Comparison of ENCODE assay signal across 8 cellular contexts in genomic region chr9:35814841-35815543, GRCh38. TPM values are rescaled to one million over a fixed set of nuclear protein-coding genes. Genes with fewer than 3 reads are reported as not detected.
DNase-seq lines count a peak whose midpoint lies in the region; ATAC-seq and TF ChIP-seq lines count a peak whose summit lies in the region.

HINT2 (minus strand) TSS chr9:35815042; CDS start chr9:35814979, 63 bp downstream.

- BruUV-seq in Calu3 (replicated peaks; lab: Mats Ljungman, UMichigan): no TSS peak

- in situ Hi-C loops in endometrial microvascular endothelial cells (cut with HindIII; ENCODE audit: inconsistent ontology term, low pct_unique_long_range_greater_than_20kb, low sequenced_read_pairs): loop anchor here (10.0 kb wide), 1 partner anchor 50 kb away; no protein-coding TSS in a partner anchor

- H3K9me2 ChIP-seq in OCI-LY1 (ENCODE audit: low read depth, low read length): no peaks in the 10 kb centered on the region

- H3F3A ChIP-seq in OCI-LY1 (ENCODE audit: insufficient read depth, low read length): no peaks in the 10 kb centered on the region

- H3K36me3 ChIP-seq in HUES64 (ENCODE audit: insufficient read depth, low read length) (no peaks in the 10 kb centered on the region), OCI-LY1 (ENCODE audit: insufficient read depth, low read length) (no peaks in the 10 kb centered on the region; the same call in none of the 2 replicates), mesodermal cell (ENCODE audit: control insufficient read depth, insufficient read depth, low read length) (peaks cover 3% of the 10 kb centered on the region)

- peak within 1 kb of the TSS; percentile 75 for H3K4me3 Mint-ChIP-seq in Calu3 (ENCODE audit: low read depth, unreplicated experiment)

- H2AFZ ChIP-seq in OCI-LY1 (ENCODE audit: low read length): peak within 1 kb of the TSS; percentile 92

- peak within 1 kb of the TSS; percentile 97 for H3K27ac ChIP-seq in HUES64 (ENCODE audit: low read depth, low read length)
- H3K27ac ChIP-seq in OCI-LY1 (ENCODE audit: low read depth, low read length, poor library complexity, severe bottlenecking): peak within 1 kb of the TSS; percentile 78
- H3K27ac ChIP-seq in mesodermal cell (ENCODE audit: low read depth, low read length, severe bottlenecking): peak within 1 kb of the TSS; percentile 91

- H3K27ac Mint-ChIP-seq in Calu3 (ENCODE audit: unreplicated experiment): peak within 1 kb of the TSS; percentile 67

- under 1% methylated on average over 52 of the region's 52 CpGs for WGBS in HUES64
- 0% methylated on average over 44 to 48 of the region's 52 CpGs for WGBS in mesodermal cell (ENCODE audit: insufficient coverage in 2 of 2), 2 experiments

- H3K36me3 Mint-ChIP-seq in Calu3 (ENCODE audit: insufficient read depth, unreplicated experiment): peaks cover 29% of the 10 kb centered on the region

- H3K4me1 ChIP-seq in HUES64 (ENCODE audit: insufficient read depth, low read length): peaks cover 15% of the 10 kb centered on the region
- peaks cover 33% of the 10 kb centered on the region for H3K4me1 ChIP-seq in OCI-LY1 (ENCODE audit: insufficient read depth, low read length, severe bottlenecking)
- peaks cover 18% of the 10 kb centered on the region for H3K4me1 ChIP-seq in mesodermal cell (ENCODE audit: control insufficient read depth, insufficient read depth, low read length, poor library complexity, severe bottlenecking)

- no peaks in the 10 kb centered on the region for H4K20me1 ChIP-seq in OCI-LY1 (ENCODE audit: insufficient read depth, low read length)

- no peaks in the 10 kb centered on the region for H3K9me3 Mint-ChIP-seq in Calu3 (ENCODE audit: low read depth, unreplicated experiment)

- H3K4me3 ChIP-seq in HUES64 (ENCODE audit: low read length) (peak within 1 kb of the TSS; percentile 72), OCI-LY1 (ENCODE audit: low read depth, low read length, poor library complexity, severe bottlenecking) (peak within 1 kb of the TSS; percentile 77), mesodermal cell (ENCODE audit: extremely low read depth, insufficient read depth, low read length, poor library complexity, severe bottlenecking) (peak within 1 kb of the TSS; percentile 95)

- H3K9ac ChIP-seq in HUES64 (ENCODE audit: low read depth, low read length) (peak within 1 kb of the TSS; percentile 90), OCI-LY1 (ENCODE audit: low read length) (peak within 1 kb of the TSS; percentile 91)

- DNase-seq in Calu3: peak; percentile 95
- peak; percentile 96 for DNase-seq in activated CD8-positive, alpha-beta memory T cell treated with anti-CD3 and anti-CD28 coated beads, Interleukin-2, amount 50 U/mL, for 4 hours
- peak; percentile 94 to 98 for DNase-seq in stimulated activated CD8-positive, alpha-beta memory T cell treated with anti-CD3 and anti-CD28 coated beads, Interleukin-15, amount 100 ng/mL, for 4 hours (ENCODE audit: low read depth in 2 of 2)

- H3K9me3 ChIP-seq in HUES64 (ENCODE audit: insufficient read depth, low read depth, low read length) (no peaks in the 10 kb centered on the region), OCI-LY1 (ENCODE audit: low read length) (no peaks in the 10 kb centered on the region), mesodermal cell (ENCODE audit: control insufficient read depth, low read length) (no peaks in the 10 kb centered on the region)

- H3K4me1 Mint-ChIP-seq in Calu3 (ENCODE audit: low read depth, unreplicated experiment): peaks cover 8% of the 10 kb centered on the region

- H3K27me3 Mint-ChIP-seq in Calu3 (ENCODE audit: unreplicated experiment): peaks cover 21% of the 10 kb centered on the region

- no peaks in the 10 kb centered on the region for H3K79me2 ChIP-seq in OCI-LY1 (ENCODE audit: insufficient read depth, low read length)

- CTCF ChIA-PET in Calu3 (lab: Charles Lee): interaction anchor here (0.6 to 1.7 kb wide), 6 partner anchors 11 to 773 kb away, joined by 3 to 5 read pairs (median 4); partner anchors contain the start of genes CCDC107, GBA2, RGP1 and RMRP

- H3K4me2 ChIP-seq in OCI-LY1 (ENCODE audit: low read length): peak within 1 kb of the TSS; percentile 79

- ATAC-seq in GM21447 (IDR thresholded peaks at IDR 0.05; ENCODE audit: unreplicated experiment): peak; percentile 71

- intact Hi-C loops in Calu3 (cut with micrococcal nuclease; ENCODE audit: unreplicated experiment): loop anchor here (2.0 to 10.0 kb wide), 2 partner anchors 14 to 80 kb away; partner anchors contain the start of genes CREB3, FAM221B, TLN1 and TMEM8B

- 0 out of 2 replicates have a peak, but pooled peaks cover 3% of the 10 kb centered on the region for H3K27me3 ChIP-seq in HUES64 (ENCODE audit: insufficient read depth, low read length)
- no peaks in the 10 kb centered on the region for H3K27me3 ChIP-seq in OCI-LY1 (ENCODE audit: insufficient read depth, low read length)

- TF ChIP-seq CTCF in Calu3 (IDR thresholded peaks at IDR 0.05; ENCODE audit: unreplicated experiment) (no peak), OCI-LY1 (IDR thresholded peaks at IDR 0.05; ENCODE audit: low read length) (no peak)

RNA-seq across cellular contexts. Expression of gene HINT2, which starts in this region (rescaled TPM):
- total RNA-seq in Calu3 (2022) (33.9 and 39.7 TPM in 2 replicates), endometrial microvascular endothelial cells (ENCODE audit: inconsistent ontology term) (53.3 TPM)
- polyA plus RNA-seq in HUES64 (2013, experiment 1 of 2): 33.1 TPM
- polyA plus RNA-seq in HUES64 (2013, experiment 2 of 2): 37.8 TPM
- polyA plus RNA-seq in mesodermal cell (2013, experiment 1 of 2): 45.3 TPM
- polyA plus RNA-seq in mesodermal cell (2013, experiment 2 of 2): 39.3 TPM

Comparison
In these comparisons a context has a peak if more than half of its experiments do, and no peak if none do; other contexts are left out.
1. Peak in every context shown above with its lines: DNase-seq, ATAC-seq, H3K4me3 ChIP-seq and H3K27ac ChIP-seq.